Comparison of ENCODE assay signal across 1 cellular context in genomic region chr19:10086032-10086903, GRCh38.
TF ChIP-seq lines count a peak whose summit lies in the region.

SHFL (plus strand) TSS chr19:10086317; CDS start chr19:10086428, 111 bp downstream.

TF ChIP-seq in K562, 482 proteins besides CTCF, POLR2A, EP300 and RAD21 (continued from another document and continues in another):
- TF ChIP-seq, protein P1, sequence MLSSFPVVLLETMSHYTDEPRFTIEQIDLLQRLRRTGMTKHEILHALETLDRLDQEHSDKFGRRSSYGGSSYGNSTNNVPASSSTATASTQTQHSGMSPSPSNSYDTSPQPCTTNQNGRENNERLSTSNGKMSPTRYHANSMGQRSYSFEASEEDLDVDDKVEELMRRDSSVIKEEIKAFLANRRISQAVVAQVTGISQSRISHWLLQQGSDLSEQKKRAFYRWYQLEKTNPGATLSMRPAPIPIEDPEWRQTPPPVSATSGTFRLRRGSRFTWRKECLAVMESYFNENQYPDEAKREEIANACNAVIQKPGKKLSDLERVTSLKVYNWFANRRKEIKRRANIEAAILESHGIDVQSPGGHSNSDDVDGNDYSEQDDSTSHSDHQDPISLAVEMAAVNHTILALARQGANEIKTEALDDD (IDR thresholded peaks at IDR 0.05) = no peak
- TF ChIP-seq IRF2 (CRISPR knock-in tag; IDR thresholded peaks at IDR 0.05) (peak; percentile 100), USF1 (CRISPR knock-in tag; IDR thresholded peaks at IDR 0.05) (peak; percentile 56), COPS2 (conservative IDR thresholded peaks at IDR 0.05) (no peak), DPF2 (IDR thresholded peaks at IDR 0.05) (0 out of 2 replicates have a peak, but pooled peaks have one; percentile 23), EHMT2 (IDR thresholded peaks at IDR 0.05) (no peak), TAF1 (IDR thresholded peaks at IDR 0.05; ENCODE audit: control insufficient read depth, extremely low read depth, insufficient read depth, low read length, severe bottlenecking) (peak; percentile 23), RB1 (IDR thresholded peaks at IDR 0.05; ENCODE audit: low read depth) (peak; percentile 36; the same call in 1 of the 2 replicates), KDM1A (IDR thresholded peaks at IDR 0.05) (peak in 1 of 2 experiments; percentile 45; a peak in 1 of 4 replicates), ZNF212 (CRISPR knock-in tag; IDR thresholded peaks at IDR 0.05) (no peak), ZNF311 (CRISPR knock-in tag; IDR thresholded peaks at IDR 0.05) (no peak), ADNP (tag; IDR thresholded peaks at IDR 0.05) (peak; percentile 95), FUS (optimal IDR thresholded peaks at IDR 0.05; ENCODE audit: low read depth, low read length) (peak; percentile 88), ILF3 (IDR thresholded peaks at IDR 0.05; ENCODE audit: borderline replicate concordance) (no peak), POLR2G (IDR thresholded peaks at IDR 0.05; ENCODE audit: low read depth, low read length) (peak; percentile 75), GATAD2B (IDR thresholded peaks at IDR 0.05; ENCODE audit: borderline replicate concordance) (peak; percentile 19; the same call in 1 of the 2 replicates), HDAC1 (IDR thresholded peaks at IDR 0.05) (peak in 1 of 2 experiments; percentile 3; a peak in 1 of 4 replicates), KAT7 (CRISPR knock-in tag; IDR thresholded peaks at IDR 0.05; ENCODE audit: borderline replicate concordance) (peak; percentile 23; the same call in 1 of the 2 replicates), HLTF (IDR thresholded peaks at IDR 0.05) (no peak), CC2D1A (IDR thresholded peaks at IDR 0.05) (no peak), KLF10 (CRISPR knock-in tag; IDR thresholded peaks at IDR 0.05) (no peak), BRD4 (IDR thresholded peaks at IDR 0.05) (0 out of 2 replicates have a peak, but pooled peaks have one; percentile 48), ZFP36 (IDR thresholded peaks at IDR 0.05; ENCODE audit: low read depth, low read length, partially characterized antibody) (peak; percentile 4), ZNF589 (CRISPR knock-in tag; IDR thresholded peaks at IDR 0.05; ENCODE audit: low read depth) (0 out of 2 replicates have a peak, but pooled peaks have one; percentile 39), GMEB1 (CRISPR knock-in tag; IDR thresholded peaks at IDR 0.05) (peak; percentile 69), GABPA (tag; conservative IDR thresholded peaks at IDR 0.05; ENCODE audit: low read depth) (0 out of 2 replicates have a peak, but pooled peaks have one; percentile 8), MAZ (CRISPR knock-in tag; conservative IDR thresholded peaks at IDR 0.05 in 1 of 2, IDR thresholded peaks at IDR 0.05 in 1 of 2) (peak; percentile 38 to 51; a peak in 2 of 4 replicates), CTBP1 (IDR thresholded peaks at IDR 0.05; ENCODE audit: borderline replicate concordance) (peak; percentile 61; the same call in 1 of the 2 replicates), ZNF740 (CRISPR knock-in tag; IDR thresholded peaks at IDR 0.05) (peak; percentile 98), ZNF740 (tag; IDR thresholded peaks at IDR 0.05) (peak in 1 of 2 experiments; percentile 88; a peak in 2 of 4 replicates), U2AF1 (optimal IDR thresholded peaks at IDR 0.05; ENCODE audit: low read depth, low read length) (peak; percentile 40), ARID2 (IDR thresholded peaks at IDR 0.05) (no peak), MLX (CRISPR knock-in tag; conservative IDR thresholded peaks at IDR 0.05) (no peak), ZKSCAN1 (IDR thresholded peaks at IDR 0.05; ENCODE audit: low read depth, low read length) (no peak)
- TF ChIP-seq, protein P2, sequence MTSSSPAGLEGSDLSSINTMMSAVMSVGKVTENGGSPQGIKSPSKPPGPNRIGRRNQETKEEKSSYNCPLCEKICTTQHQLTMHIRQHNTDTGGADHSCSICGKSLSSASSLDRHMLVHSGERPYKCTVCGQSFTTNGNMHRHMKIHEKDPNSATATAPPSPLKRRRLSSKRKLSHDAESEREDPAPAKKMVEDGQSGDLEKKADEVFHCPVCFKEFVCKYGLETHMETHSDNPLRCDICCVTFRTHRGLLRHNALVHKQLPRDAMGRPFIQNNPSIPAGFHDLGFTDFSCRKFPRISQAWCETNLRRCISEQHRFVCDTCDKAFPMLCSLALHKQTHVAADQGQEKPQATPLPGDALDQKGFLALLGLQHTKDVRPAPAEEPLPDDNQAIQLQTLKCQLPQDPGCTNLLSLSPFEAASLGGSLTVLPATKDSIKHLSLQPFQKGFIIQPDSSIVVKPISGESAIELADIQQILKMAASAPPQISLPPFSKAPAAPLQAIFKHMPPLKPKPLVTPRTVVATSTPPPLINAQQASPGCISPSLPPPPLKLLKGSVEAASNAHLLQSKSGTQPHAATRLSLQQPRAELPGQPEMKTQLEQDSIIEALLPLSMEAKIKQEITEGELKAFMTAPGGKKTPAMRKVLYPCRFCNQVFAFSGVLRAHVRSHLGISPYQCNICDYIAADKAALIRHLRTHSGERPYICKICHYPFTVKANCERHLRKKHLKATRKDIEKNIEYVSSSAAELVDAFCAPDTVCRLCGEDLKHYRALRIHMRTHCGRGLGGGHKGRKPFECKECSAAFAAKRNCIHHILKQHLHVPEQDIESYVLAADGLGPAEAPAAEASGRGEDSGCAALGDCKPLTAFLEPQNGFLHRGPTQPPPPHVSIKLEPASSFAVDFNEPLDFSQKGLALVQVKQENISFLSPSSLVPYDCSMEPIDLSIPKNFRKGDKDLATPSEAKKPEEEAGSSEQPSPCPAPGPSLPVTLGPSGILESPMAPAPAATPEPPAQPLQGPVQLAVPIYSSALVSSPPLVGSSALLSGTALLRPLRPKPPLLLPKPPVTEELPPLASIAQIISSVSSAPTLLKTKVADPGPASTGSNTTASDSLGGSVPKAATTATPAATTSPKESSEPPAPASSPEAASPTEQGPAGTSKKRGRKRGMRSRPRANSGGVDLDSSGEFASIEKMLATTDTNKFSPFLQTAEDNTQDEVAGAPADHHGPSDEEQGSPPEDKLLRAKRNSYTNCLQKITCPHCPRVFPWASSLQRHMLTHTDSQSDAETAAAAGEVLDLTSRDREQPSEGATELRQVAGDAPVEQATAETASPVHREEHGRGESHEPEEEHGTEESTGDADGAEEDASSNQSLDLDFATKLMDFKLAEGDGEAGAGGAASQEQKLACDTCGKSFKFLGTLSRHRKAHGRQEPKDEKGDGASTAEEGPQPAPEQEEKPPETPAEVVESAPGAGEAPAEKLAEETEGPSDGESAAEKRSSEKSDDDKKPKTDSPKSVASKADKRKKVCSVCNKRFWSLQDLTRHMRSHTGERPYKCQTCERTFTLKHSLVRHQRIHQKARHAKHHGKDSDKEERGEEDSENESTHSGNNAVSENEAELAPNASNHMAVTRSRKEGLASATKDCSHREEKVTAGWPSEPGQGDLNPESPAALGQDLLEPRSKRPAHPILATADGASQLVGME (CRISPR knock-in tag; IDR thresholded peaks at IDR 0.05) = 0 out of 2 replicates have a peak, but pooled peaks have one; percentile 1
- TF ChIP-seq, protein P3, sequence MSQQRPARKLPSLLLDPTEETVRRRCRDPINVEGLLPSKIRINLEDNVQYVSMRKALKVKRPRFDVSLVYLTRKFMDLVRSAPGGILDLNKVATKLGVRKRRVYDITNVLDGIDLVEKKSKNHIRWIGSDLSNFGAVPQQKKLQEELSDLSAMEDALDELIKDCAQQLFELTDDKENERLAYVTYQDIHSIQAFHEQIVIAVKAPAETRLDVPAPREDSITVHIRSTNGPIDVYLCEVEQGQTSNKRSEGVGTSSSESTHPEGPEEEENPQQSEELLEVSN (IDR thresholded peaks at IDR 0.05; ENCODE audit: borderline replicate concordance in 1 of 2, extremely low read depth in 1 of 2, insufficient read depth in 1 of 2, insufficient read length in 1 of 2, low read depth in 1 of 2, low read length in 1 of 2, poor library complexity in 1 of 2, severe bottlenecking in 1 of 2) = peak in 1 of 2 experiments; percentile 62
- TF ChIP-seq, protein P4, sequence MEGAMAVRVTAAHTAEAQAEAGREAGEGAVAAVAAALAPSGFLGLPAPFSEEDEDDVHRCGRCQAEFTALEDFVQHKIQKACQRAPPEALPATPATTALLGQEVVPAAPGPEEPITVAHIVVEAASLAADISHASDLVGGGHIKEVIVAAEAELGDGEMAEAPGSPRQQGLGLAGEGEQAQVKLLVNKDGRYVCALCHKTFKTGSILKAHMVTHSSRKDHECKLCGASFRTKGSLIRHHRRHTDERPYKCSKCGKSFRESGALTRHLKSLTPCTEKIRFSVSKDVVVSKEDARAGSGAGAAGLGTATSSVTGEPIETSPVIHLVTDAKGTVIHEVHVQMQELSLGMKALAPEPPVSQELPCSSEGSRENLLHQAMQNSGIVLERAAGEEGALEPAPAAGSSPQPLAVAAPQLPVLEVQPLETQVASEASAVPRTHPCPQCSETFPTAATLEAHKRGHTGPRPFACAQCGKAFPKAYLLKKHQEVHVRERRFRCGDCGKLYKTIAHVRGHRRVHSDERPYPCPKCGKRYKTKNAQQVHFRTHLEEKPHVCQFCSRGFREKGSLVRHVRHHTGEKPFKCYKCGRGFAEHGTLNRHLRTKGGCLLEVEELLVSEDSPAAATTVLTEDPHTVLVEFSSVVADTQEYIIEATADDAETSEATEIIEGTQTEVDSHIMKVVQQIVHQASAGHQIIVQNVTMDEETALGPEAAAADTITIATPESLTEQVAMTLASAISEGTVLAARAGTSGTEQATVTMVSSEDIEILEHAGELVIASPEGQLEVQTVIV (CRISPR knock-in tag; IDR thresholded peaks at IDR 0.05; ENCODE audit: borderline replicate concordance) = peak; percentile 68; the same call in 1 of the 2 replicates
- TF ChIP-seq, protein P5, sequence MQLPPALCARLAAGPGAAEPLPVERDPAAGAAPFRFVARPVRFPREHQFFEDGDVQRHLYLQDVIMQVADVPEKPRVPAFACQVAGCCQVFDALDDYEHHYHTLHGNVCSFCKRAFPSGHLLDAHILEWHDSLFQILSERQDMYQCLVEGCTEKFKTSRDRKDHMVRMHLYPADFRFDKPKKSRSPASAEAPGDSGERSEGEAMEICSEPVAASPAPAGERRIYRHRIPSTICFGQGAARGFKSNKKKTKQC (CRISPR knock-in tag; IDR thresholded peaks at IDR 0.05) = peak; percentile 66; the same call in 1 of the 2 replicates
- TF ChIP-seq, protein P6, sequence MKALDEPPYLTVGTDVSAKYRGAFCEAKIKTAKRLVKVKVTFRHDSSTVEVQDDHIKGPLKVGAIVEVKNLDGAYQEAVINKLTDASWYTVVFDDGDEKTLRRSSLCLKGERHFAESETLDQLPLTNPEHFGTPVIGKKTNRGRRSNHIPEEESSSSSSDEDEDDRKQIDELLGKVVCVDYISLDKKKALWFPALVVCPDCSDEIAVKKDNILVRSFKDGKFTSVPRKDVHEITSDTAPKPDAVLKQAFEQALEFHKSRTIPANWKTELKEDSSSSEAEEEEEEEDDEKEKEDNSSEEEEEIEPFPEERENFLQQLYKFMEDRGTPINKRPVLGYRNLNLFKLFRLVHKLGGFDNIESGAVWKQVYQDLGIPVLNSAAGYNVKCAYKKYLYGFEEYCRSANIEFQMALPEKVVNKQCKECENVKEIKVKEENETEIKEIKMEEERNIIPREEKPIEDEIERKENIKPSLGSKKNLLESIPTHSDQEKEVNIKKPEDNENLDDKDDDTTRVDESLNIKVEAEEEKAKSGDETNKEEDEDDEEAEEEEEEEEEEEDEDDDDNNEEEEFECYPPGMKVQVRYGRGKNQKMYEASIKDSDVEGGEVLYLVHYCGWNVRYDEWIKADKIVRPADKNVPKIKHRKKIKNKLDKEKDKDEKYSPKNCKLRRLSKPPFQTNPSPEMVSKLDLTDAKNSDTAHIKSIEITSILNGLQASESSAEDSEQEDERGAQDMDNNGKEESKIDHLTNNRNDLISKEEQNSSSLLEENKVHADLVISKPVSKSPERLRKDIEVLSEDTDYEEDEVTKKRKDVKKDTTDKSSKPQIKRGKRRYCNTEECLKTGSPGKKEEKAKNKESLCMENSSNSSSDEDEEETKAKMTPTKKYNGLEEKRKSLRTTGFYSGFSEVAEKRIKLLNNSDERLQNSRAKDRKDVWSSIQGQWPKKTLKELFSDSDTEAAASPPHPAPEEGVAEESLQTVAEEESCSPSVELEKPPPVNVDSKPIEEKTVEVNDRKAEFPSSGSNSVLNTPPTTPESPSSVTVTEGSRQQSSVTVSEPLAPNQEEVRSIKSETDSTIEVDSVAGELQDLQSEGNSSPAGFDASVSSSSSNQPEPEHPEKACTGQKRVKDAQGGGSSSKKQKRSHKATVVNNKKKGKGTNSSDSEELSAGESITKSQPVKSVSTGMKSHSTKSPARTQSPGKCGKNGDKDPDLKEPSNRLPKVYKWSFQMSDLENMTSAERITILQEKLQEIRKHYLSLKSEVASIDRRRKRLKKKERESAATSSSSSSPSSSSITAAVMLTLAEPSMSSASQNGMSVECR (CRISPR knock-in tag; IDR thresholded peaks at IDR 0.05) = 0 out of 2 replicates have a peak, but pooled peaks have one; percentile 41
